ENCODE assay signal across 1 cellular context in the genomic region with DNA sequence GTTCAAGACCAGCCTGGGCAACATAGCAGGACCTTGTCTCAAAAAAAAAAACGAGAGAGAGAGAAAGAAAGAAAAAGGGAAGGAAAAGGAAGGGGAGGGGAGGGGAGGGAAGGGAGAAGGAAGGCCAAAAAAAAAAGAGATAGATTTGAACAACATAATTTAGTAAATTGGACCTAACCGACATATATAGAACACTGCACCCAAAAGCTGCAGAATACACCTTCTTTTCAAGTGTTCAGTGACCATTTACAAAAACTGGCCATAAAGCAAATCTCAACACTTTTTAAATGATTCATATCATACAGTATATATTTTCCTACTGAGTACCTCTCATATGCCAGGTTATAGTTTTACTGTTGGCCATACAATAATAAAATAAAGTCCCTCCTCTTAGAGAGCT.
A peak's percentile ranks its signal among the peaks of the same experiment; 100 is the strongest.
TF ChIP-seq lines count a peak whose summit lies in the region.

No MANE protein-coding gene starts in this region.

TF ChIP-seq in K562, 482 proteins besides CTCF, POLR2A, EP300 and RAD21:
- TF ChIP-seq NFE2 (IDR thresholded peaks at IDR 0.05; ENCODE audit: low read depth) (no peak), PCBP2 (IDR thresholded peaks at IDR 0.05; ENCODE audit: low read depth, low read length, poor library complexity, severe bottlenecking) (peak; percentile 77)
